Comparison of ENCODE assay signal across 8 cellular contexts in the genomic region with DNA sequence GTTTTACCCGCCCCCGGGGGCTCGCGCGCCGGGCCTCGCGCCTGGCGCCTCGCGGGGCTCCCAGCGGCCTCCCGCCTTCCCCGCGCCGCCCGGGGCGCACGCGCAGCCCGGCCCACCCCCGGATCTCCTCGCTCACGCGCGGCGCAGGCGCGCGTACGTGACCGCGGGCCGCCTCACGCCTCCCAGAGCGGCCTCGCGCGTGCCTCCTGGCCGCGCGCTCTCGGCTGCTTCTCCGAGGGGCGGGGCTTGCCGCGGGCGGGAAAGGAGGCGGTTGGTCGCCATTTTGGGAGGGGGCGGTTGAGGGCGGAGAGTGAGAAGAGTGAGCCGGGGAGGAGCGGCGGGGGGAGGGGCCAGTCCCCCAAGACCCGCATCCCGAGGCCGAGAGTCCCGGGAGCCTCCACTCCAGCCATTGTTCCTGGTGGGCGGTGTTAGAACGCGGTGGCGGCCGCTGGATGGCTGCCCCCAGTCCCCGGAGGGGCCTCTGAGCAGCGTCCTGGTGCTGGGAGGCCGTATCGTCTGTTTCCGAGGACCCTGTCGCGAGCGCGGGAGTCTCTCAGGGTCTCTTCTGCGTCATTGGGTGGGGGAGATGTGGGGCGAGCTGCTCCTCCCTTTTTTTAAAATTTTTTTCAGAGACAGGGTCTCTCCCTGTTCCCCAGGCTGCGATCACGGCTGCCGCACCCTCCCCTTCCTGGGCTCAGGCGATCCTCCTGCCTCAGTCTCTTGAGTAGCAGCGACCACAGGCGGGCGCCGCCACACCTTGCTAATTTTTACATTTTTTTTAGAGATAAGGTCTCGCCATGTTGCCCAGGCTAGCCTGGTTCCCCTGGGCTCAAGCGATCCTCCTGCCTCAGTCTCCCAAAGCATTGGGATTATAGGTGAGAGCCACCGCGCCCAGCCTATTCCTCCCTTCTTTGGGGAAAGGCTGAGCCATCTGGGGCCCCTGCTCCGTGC. TPM values are rescaled to one million over a fixed set of nuclear protein-coding genes. Genes with fewer than 3 reads are reported as not detected.
DNase-seq lines count a peak whose midpoint lies in the region; ATAC-seq lines count a peak whose summit lies in the region.

Gene ZNF541, minus strand, starts transcription at position 73 of the 951 bp plus-strand sequence. CDS start 17,292 bp downstream, outside the sequence.

- H3K4me3 Mint-ChIP-seq in T-helper 17 cell: peak within 1 kb of the TSS; percentile 81

- peaks cover 28% of the 10 kb centered on the region for H3K4me1 Mint-ChIP-seq in T-helper 17 cell

- H3K9me3 Mint-ChIP-seq in activated naive CD4-positive, alpha-beta T cell treated with anti-CD3 and anti-CD28 coated beads, Interleukin-2, amount 50 U/mL, for 72 hours: peaks cover 0 to 8% of the 10 kb centered on the region in 2 donors

- H3K9me3 ChIP-seq in T-helper 17 cell (ENCODE audit: control insufficient read depth, low read length, poor library complexity, severe bottlenecking): no peaks in the 10 kb centered on the region

- ATAC-seq in T-helper 17 cell: peak; percentile 90
- ATAC-seq in activated naive CD4-positive, alpha-beta T cell treated with anti-CD3 and anti-CD28 coated beads, Interleukin-2, amount 50 U/mL, for 72 hours: peak; percentile 59 to 77
- ATAC-seq in GM18517 (IDR thresholded peaks at IDR 0.05; ENCODE audit: unreplicated experiment): no peak
- ATAC-seq in GM21515 (IDR thresholded peaks at IDR 0.05; ENCODE audit: unreplicated experiment): no peak
- ATAC-seq in HG02763 (IDR thresholded peaks at IDR 0.05; ENCODE audit: unreplicated experiment): no peak
- no peak for ATAC-seq in HG03159 (IDR thresholded peaks at IDR 0.05; ENCODE audit: unreplicated experiment)

- H3K27ac Mint-ChIP-seq in T-helper 17 cell: peak within 1 kb of the TSS; percentile 82
- no peak within 1 kb of the TSS for H3K27ac Mint-ChIP-seq in activated naive CD4-positive, alpha-beta T cell treated with anti-CD3 and anti-CD28 coated beads, Interleukin-2, amount 50 U/mL, for 72 hours

- no peaks in the 10 kb centered on the region for H3K36me3 Mint-ChIP-seq in T-helper 17 cell (ENCODE audit: low read depth)
- H3K36me3 Mint-ChIP-seq in activated naive CD4-positive, alpha-beta T cell treated with anti-CD3 and anti-CD28 coated beads, Interleukin-2, amount 50 U/mL, for 72 hours: peaks cover 0 to 7% of the 10 kb centered on the region in 2 donors

- no peaks in the 10 kb centered on the region for H3K27me3 Mint-ChIP-seq in T-helper 17 cell

- peak; percentile 80 to 86 (median 84) for DNase-seq in T-helper 17 cell
- peak; percentile 60 to 69 for DNase-seq in activated naive CD4-positive, alpha-beta T cell treated with anti-CD3 and anti-CD28 coated beads, Interleukin-2, amount 50 U/mL, for 72 hours (ENCODE audit: low spot score in 2 of 2)
- DNase-seq in hippocampal formation (lab: John Stamatoyannopoulos, UW): peak; percentile 18 to 39
- peak; percentile 78 to 83 for DNase-seq in stimulated activated CD4-positive, alpha-beta T cell treated with anti-CD3 and anti-CD28 coated beads, Interleukin-2, amount 100 ng/mL, for 24 hours

RNA-seq across cellular contexts. Expression of gene ZNF541, which starts in this region (rescaled TPM):
- under 1 TPM; 0.65 to 0.99 TPM for total RNA-seq in T-helper 17 cell
- total RNA-seq in activated naive CD4-positive, alpha-beta T cell treated with anti-CD3 and anti-CD28 coated beads, Interleukin-2, amount 50 U/mL, for 72 hours: under 1 TPM; 0.31 to 0.57 TPM

Comparison
In these comparisons a context has a peak if more than half of its experiments do, and no peak if none do; other contexts are left out.
1. Peak in DNase-seq and ATAC-seq in T-helper 17 cell; RNA of the gene not detected or under 1 TPM.
2. Peak in DNase-seq and ATAC-seq in activated naive CD4-positive, alpha-beta T cell treated with anti-CD3 and anti-CD28 coated beads, Interleukin-2, amount 50 U/mL, for 72 hours; RNA of the gene not detected or under 1 TPM.
3. DNase-seq: peak in every context shown above with its lines; median percentile 84 in T-helper 17 cell; 80 in stimulated activated CD4-positive, alpha-beta T cell treated with anti-CD3 and anti-CD28 coated beads, Interleukin-2, amount 100 ng/mL, for 24 hours; 64 in activated naive CD4-positive, alpha-beta T cell treated with anti-CD3 and anti-CD28 coated beads, Interleukin-2, amount 50 U/mL, for 72 hours; 28 in hippocampal formation.